Comparison of ENCODE assay signal across 26 cellular contexts in the genomic region with DNA sequence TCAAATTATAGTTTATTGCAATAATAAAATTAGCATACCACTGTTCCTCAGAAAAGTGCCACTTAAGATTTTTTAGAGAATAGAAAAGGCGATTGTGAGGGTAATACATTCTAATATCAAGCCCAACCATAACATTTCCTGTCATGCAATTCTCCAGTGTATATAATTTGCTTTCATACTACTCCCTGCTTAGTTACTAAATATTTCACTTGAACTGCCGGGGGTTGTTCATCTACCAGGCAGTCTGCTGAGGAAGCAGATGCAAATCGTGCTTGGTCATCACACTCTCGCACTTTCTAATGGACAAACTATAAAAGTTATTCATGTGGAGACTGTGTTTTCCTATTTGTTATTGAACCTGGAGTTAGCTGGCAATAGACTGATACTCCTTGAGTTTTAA.
DNase-seq lines count a peak whose midpoint lies in the region; ATAC-seq and TF ChIP-seq lines count a peak whose summit lies in the region.
"Had no signal": no experiment of that assay in that cellular context is flagged by ENCODE, and none has a peak within 500 bp of the region (broad histone marks: within the 10 kb centered on the region; RNA-seq: fewer than 3 reads in every experiment).

No MANE protein-coding gene starts in this region.

- H3K27ac Mint-ChIP-seq in stimulated activated naive B cell treated with anti-CD40 and anti-IgM and Interleukin-4, amounts not matched to agents 10 μg/mL and 1 μg/mL and 100 μg/mL, for 72 hours = no peak overlapping the region
- H3K27ac Mint-ChIP-seq: activated naive CD8-positive, alpha-beta T cell; activated T-helper 1 cell treated with anti-CD3 and anti-CD28 coated beads, Interleukin-12 subunit alpha, Interleukin-12 subunit beta, Interleukin-2, Interleukin-4 antibody, amounts not matched to agents 30 ng/mL and 10 ng/mL and 1 ng/mL, durations not matched to agents 14 hours and 24 hours and 36 hours; brain; CD4-positive, CD25-positive, alpha-beta regulatory T cell; natural killer cell treated with Interleukin-12 subunit alpha and Interleukin-12 subunit beta and Interleukin-15 and Interleukin-18, amount 100 ng/mL, for 72 hours had no signal

- TF ChIP-seq POLR2A in heart left ventricle (IDR thresholded peaks at IDR 0.05) = no peak

- no peak overlapping the region for H3K4me3 Mint-ChIP-seq in stimulated activated naive B cell treated with anti-CD40 and anti-IgM and Interleukin-4, amounts not matched to agents 10 μg/mL and 1 μg/mL and 100 μg/mL, for 72 hours
- H3K4me3 Mint-ChIP-seq: activated naive CD8-positive, alpha-beta T cell; activated T-helper 1 cell treated with anti-CD3 and anti-CD28 coated beads, Interleukin-12 subunit alpha, Interleukin-12 subunit beta, Interleukin-2, Interleukin-4 antibody, amounts not matched to agents 30 ng/mL and 10 ng/mL and 1 ng/mL, durations not matched to agents 14 hours and 24 hours and 36 hours; brain; CD4-positive, CD25-positive, alpha-beta regulatory T cell; natural killer cell treated with Interleukin-12 subunit alpha and Interleukin-12 subunit beta and Interleukin-15 and Interleukin-18, amount 100 ng/mL, for 72 hours had no signal

- H3K4me1 Mint-ChIP-seq in stimulated activated naive B cell treated with anti-CD40 and anti-IgM and Interleukin-4, amounts not matched to agents 10 μg/mL and 1 μg/mL and 100 μg/mL, for 72 hours = peaks cover 0 to 2% of the 10 kb centered on the region in 2 donors
- H3K4me1 Mint-ChIP-seq: brain; CD4-positive, CD25-positive, alpha-beta regulatory T cell had no signal

- no peak overlapping the region for H3K27ac ChIP-seq in GM23248
- peak overlapping the region; percentile 56; the same call in 1 of the 2 replicates for H3K27ac ChIP-seq in SK-N-MC
- H3K27ac ChIP-seq in heart left ventricle = no peak overlapping the region
- H3K27ac ChIP-seq: A549, SJSA1, skin epidermis, uterus had no signal

- H3K9me3 ChIP-seq in GM23248 (ENCODE audit: low read depth) = no peaks in the 10 kb centered on the region
- H3K9me3 ChIP-seq in SK-N-MC (ENCODE audit: low read depth, low read length) = no peaks in the 10 kb centered on the region
- H3K9me3 ChIP-seq in heart left ventricle = no peaks in the 10 kb centered on the region
- H3K9me3 ChIP-seq: A549, SJSA1, uterus had no signal

- H4K20me1 ChIP-seq in GM23248 (ENCODE audit: insufficient read depth) = no peaks in the 10 kb centered on the region

- in situ Hi-C loops in GM23248 (cut with MboI) = no loop called here

- H2AFZ ChIP-seq in GM23248 = peak overlapping the region; percentile 13; the same call in 1 of the 2 replicates

- intact Hi-C loops in heart left ventricle (cut with DNase I) = no loop called here

- DNase-seq in COLO829 (ENCODE audit: low spot score) (peak; percentile 21), GM23248 (no peak), SK-N-MC (ENCODE audit: low read depth, low spot score) (peak; percentile 59), left kidney (ENCODE audit: low read depth, low spot score) (peak; percentile 22), heart left ventricle (no peak), hypothalamus (lab: John Stamatoyannopoulos, UW) (no peak)
- no peak for DNase-seq in stimulated activated naive B cell treated with anti-CD40 and anti-IgM and Interleukin-4, amounts not matched to agents 10 μg/mL and 1 μg/mL and 100 μg/mL, for 72 hours
- DNase-seq: activated CD8-positive, alpha-beta memory T cell treated with anti-CD3 and anti-CD28 coated beads for 24 hours; CD4-positive, CD25-positive, alpha-beta regulatory T cell; cortex of kidney; DMS153; NCI-H1436; stimulated activated CD4-positive, alpha-beta T cell treated with anti-CD3 and anti-CD28 coated beads, Interleukin-4, amount 100 ng/mL, for 4 hours; substantia nigra; uterus had no signal

- H3K36me3 Mint-ChIP-seq in stimulated activated naive B cell treated with anti-CD40 and anti-IgM and Interleukin-4, amounts not matched to agents 10 μg/mL and 1 μg/mL and 100 μg/mL, for 72 hours = no peaks in the 10 kb centered on the region
- H3K36me3 Mint-ChIP-seq: activated naive CD8-positive, alpha-beta T cell; brain; CD4-positive, CD25-positive, alpha-beta regulatory T cell; natural killer cell treated with Interleukin-12 subunit alpha and Interleukin-12 subunit beta and Interleukin-15 and Interleukin-18, amount 100 ng/mL, for 72 hours had no signal

- ATAC-seq in heart left ventricle (no peak), HG03442 (IDR thresholded peaks at IDR 0.05; ENCODE audit: unreplicated experiment) (no peak)
- ATAC-seq in stimulated activated naive B cell treated with anti-CD40 and anti-IgM and Interleukin-4, amounts not matched to agents 10 μg/mL and 1 μg/mL and 100 μg/mL, for 72 hours (replicated peaks) = no peak
- ATAC-seq: A549; activated CD4-positive, CD25-positive, alpha-beta regulatory T cell treated with anti-CD3 and anti-CD28 coated beads, Interleukin-2, amount 50 U/mL, for 24 hours; natural killer cell treated with Interleukin-12 subunit alpha and Interleukin-12 subunit beta and Interleukin-15 and Interleukin-18, amount 100 ng/mL, for 72 hours; Panc1 had no signal

- H3K9ac ChIP-seq in GM23248 (no peak overlapping the region), SK-N-MC (ENCODE audit: insufficient read length) (peak overlapping the region; percentile 21)

- H3K4me1 ChIP-seq in GM23248 (ENCODE audit: insufficient read depth) = peaks cover 22% of the 10 kb centered on the region
- no peaks in the 10 kb centered on the region for H3K4me1 ChIP-seq in heart left ventricle
- H3K4me1 ChIP-seq: uterus had no signal

- H3K4me2 ChIP-seq in GM23248 (ENCODE audit: unreplicated experiment) = no peak overlapping the region
- H3K4me2 ChIP-seq: A549 had no signal

- peaks cover 0 to 4% of the 10 kb centered on the region in 2 donors for H3K27me3 Mint-ChIP-seq in stimulated activated naive B cell treated with anti-CD40 and anti-IgM and Interleukin-4, amounts not matched to agents 10 μg/mL and 1 μg/mL and 100 μg/mL, for 72 hours
- H3K27me3 Mint-ChIP-seq: activated naive CD8-positive, alpha-beta T cell; brain; CD4-positive, CD25-positive, alpha-beta regulatory T cell; natural killer cell treated with Interleukin-12 subunit alpha and Interleukin-12 subunit beta and Interleukin-15 and Interleukin-18, amount 100 ng/mL, for 72 hours; progenitor cell of endocrine pancreas had no signal

- H3K9me2 ChIP-seq in GM23248 (ENCODE audit: insufficient read depth) = peaks cover under 1% of the 10 kb centered on the region; the same call in 1 of the 2 replicates

- H3K79me2 ChIP-seq in GM23248 (ENCODE audit: insufficient read depth) = no peaks in the 10 kb centered on the region

- no peak for TF ChIP-seq CTCF in heart left ventricle (IDR thresholded peaks at IDR 0.05)

- no peaks in the 10 kb centered on the region for H3K27me3 ChIP-seq in GM23248 (replicated peaks; ENCODE audit: insufficient read depth)
- H3K27me3 ChIP-seq in heart left ventricle = no peaks in the 10 kb centered on the region
- H3K27me3 ChIP-seq: SJSA1, uterus had no signal

- H3K36me3 ChIP-seq in GM23248 (ENCODE audit: low read depth) = no peaks in the 10 kb centered on the region
- no peaks in the 10 kb centered on the region for H3K36me3 ChIP-seq in SK-N-MC (ENCODE audit: insufficient read depth, low read length)
- no peaks in the 10 kb centered on the region for H3K36me3 ChIP-seq in heart left ventricle
- H3K36me3 ChIP-seq: SJSA1, uterus had no signal

- 86% methylated on average over 4 of the region's 4 CpGs for WGBS in GM23248 (ENCODE audit: low coverage in 1 of 2, low lambda C conversion rate in 2 of 2, missing lambda C conversion rate in 2 of 2), 2 experiments
- WGBS in heart left ventricle, 4 donors = 57 to 75% (median 60%) methylated on average over 4 of the region's 4 CpGs

- H3F3A ChIP-seq in GM23248 (ENCODE audit: insufficient read depth) = peaks cover 10% of the 10 kb centered on the region; the same call in 1 of the 2 replicates

- H3K4me3 ChIP-seq in GM23248 (no peak overlapping the region), SK-N-MC (peak overlapping the region; percentile 49), heart left ventricle (no peak overlapping the region)
- H3K4me3 ChIP-seq: A549, SJSA1, skin epidermis, uterus had no signal

- no peaks in the 10 kb centered on the region for H3K9me3 Mint-ChIP-seq in stimulated activated naive B cell treated with anti-CD40 and anti-IgM and Interleukin-4, amounts not matched to agents 10 μg/mL and 1 μg/mL and 100 μg/mL, for 72 hours
- H3K9me3 Mint-ChIP-seq: brain; natural killer cell treated with Interleukin-12 subunit alpha and Interleukin-12 subunit beta and Interleukin-15 and Interleukin-18, amount 100 ng/mL, for 72 hours had no signal

Comparison
In these comparisons a context has a peak if more than half of its experiments do, and no peak if none do; other contexts are left out.
1. DNase-seq: peak in COLO829 (single experiment), SK-N-MC (single experiment) and left kidney (single experiment); none in GM23248 (single experiment), heart left ventricle (0 of 5), stimulated activated naive B cell treated with anti-CD40 and anti-IgM and Interleukin-4, amounts not matched to agents 10 μg/mL and 1 μg/mL and 100 μg/mL, for 72 hours (single experiment) and hypothalamus (0 of 51).